Comparison of ENCODE assay signal across 8 cellular contexts in genomic region chr11:61828379-61828628, GRCh38. TPM values are rescaled to one million over a fixed set of nuclear protein-coding genes. Genes with fewer than 3 reads are reported as not detected.
DNase-seq lines count a peak whose midpoint lies in the region; ATAC-seq and TF ChIP-seq lines count a peak whose summit lies in the region.

No MANE protein-coding gene starts in this region.

- H3K4me1 ChIP-seq in BE2C, result no peaks in the 10 kb centered on the region

- H3K36me3 Mint-ChIP-seq in central memory CD8-positive, alpha-beta T cell (ENCODE audit: insufficient read depth), result peaks cover 4% of the 10 kb centered on the region
- peaks cover 0 to under 1% of the 10 kb centered on the region in 2 donors for H3K36me3 Mint-ChIP-seq in naive B cell

- peaks cover 36% of the 10 kb centered on the region for H3K27me3 Mint-ChIP-seq in central memory CD8-positive, alpha-beta T cell
- H3K27me3 Mint-ChIP-seq in naive B cell, result no peaks in the 10 kb centered on the region

- peak overlapping the region; percentile 85 for H3K4me3 ChIP-seq in BE2C (ENCODE audit: low read depth, low read length)

- peak overlapping the region; percentile 82 for H3K4me3 Mint-ChIP-seq in central memory CD8-positive, alpha-beta T cell
- peak overlapping the region; percentile 70 to 96 (median 92) for H3K4me3 Mint-ChIP-seq in naive B cell

- DNase-seq in BE2C, result no peak
- DNase-seq in central memory CD8-positive, alpha-beta T cell (ENCODE audit: low spot score in 2 of 2), result no peak
- no peak for DNase-seq in naive B cell
- DNase-seq in iPS-NIHi7 (ENCODE audit: extremely low spot score), result no peak
- DNase-seq in amniotic stem cell (lab: John Stamatoyannopoulos, UW), result no peak

- H3K36me3 ChIP-seq in BE2C, result no peaks in the 10 kb centered on the region

- no peak for TF ChIP-seq CTCF in BE2C (IDR thresholded peaks at IDR 0.05; ENCODE audit: low read depth, low read length)

- H3K27me3 ChIP-seq in BE2C, result no peaks in the 10 kb centered on the region

- H3K4me1 Mint-ChIP-seq in central memory CD8-positive, alpha-beta T cell, result peaks cover 28% of the 10 kb centered on the region
- H3K4me1 Mint-ChIP-seq in naive B cell, result peaks cover 20 to 49% (median 32%) of the 10 kb centered on the region in 3 donors

- ATAC-seq in HG02884 (IDR thresholded peaks at IDR 0.05; ENCODE audit: unreplicated experiment), result peak; percentile 5
- ATAC-seq in central memory CD8-positive, alpha-beta T cell (replicated peaks; ENCODE audit: extremely low read depth, poor library complexity, severe bottlenecking), result no peak
- ATAC-seq in naive B cell (ENCODE audit: low read depth in 2 of 2), result peak in 1 of 2 donors; percentile 1
- ATAC-seq in GM21515 (IDR thresholded peaks at IDR 0.05; ENCODE audit: unreplicated experiment), result no peak
- no peak for ATAC-seq in HG03095 (IDR thresholded peaks at IDR 0.05; ENCODE audit: unreplicated experiment)

- H3K27ac Mint-ChIP-seq in central memory CD8-positive, alpha-beta T cell (ENCODE audit: low read depth), result peak overlapping the region; percentile 46
- H3K27ac Mint-ChIP-seq in naive B cell, result peak overlapping the region; percentile 63 to 89 (median 78)

- no peaks in the 10 kb centered on the region for H3K9me3 ChIP-seq in BE2C

- no peaks in the 10 kb centered on the region for H3K9me3 Mint-ChIP-seq in central memory CD8-positive, alpha-beta T cell
- H3K9me3 Mint-ChIP-seq in naive B cell, result no peaks in the 10 kb centered on the region

RNA-seq across cellular contexts. Expression of gene FADS2, which starts 0.2 kb away (rescaled TPM):
- polyA plus RNA-seq in BE2C (2012; ENCODE audit: insufficient read depth, insufficient read length, low read depth), result 54.5 TPM
- 10 to 100 TPM in 1 of 6 donors, 1 to 10 TPM in 3, under 1 TPM in 1, not detected in 1; 0.92 to 11.5 (median 2.0) TPM for polyA plus RNA-seq in naive B cell (ENCODE audit: low read depth in 6 of 6)

RNA-seq across cellular contexts. Expression of gene FADS1, which starts 11.5 kb away (rescaled TPM):
- polyA plus RNA-seq in BE2C (2012; ENCODE audit: insufficient read depth, insufficient read length, low read depth), result 29.5 TPM
- polyA plus RNA-seq in naive B cell (ENCODE audit: low read depth in 6 of 6), result 10 to 100 TPM in 1 of 6 donors, 1 to 10 TPM in 3, under 1 TPM in 1, not detected in 1; 0.79 to 14.0 (median 1.6) TPM

RNA-seq across cellular contexts. Expression of gene FEN1, which starts 35.6 kb away (rescaled TPM):
- 58.3 TPM for polyA plus RNA-seq in BE2C (2012; ENCODE audit: insufficient read depth, insufficient read length, low read depth)
- polyA plus RNA-seq in naive B cell (ENCODE audit: low read depth in 6 of 6), result 10 to 100 TPM in 5 of 6 donors, 1 to 10 TPM in 1; 8.0 to 23.8 (median 15.3) TPM

RNA-seq across cellular contexts. Expression of gene TMEM258, which starts 35.9 kb away (rescaled TPM):
- polyA plus RNA-seq in BE2C (2012; ENCODE audit: insufficient read depth, insufficient read length, low read depth), result 262 TPM
- polyA plus RNA-seq in naive B cell (ENCODE audit: low read depth in 6 of 6), result 100 to 1,000 TPM; 117 to 238 (median 185) TPM
